Comparison of ENCODE assay signal across 1 cellular context in the genomic region with DNA sequence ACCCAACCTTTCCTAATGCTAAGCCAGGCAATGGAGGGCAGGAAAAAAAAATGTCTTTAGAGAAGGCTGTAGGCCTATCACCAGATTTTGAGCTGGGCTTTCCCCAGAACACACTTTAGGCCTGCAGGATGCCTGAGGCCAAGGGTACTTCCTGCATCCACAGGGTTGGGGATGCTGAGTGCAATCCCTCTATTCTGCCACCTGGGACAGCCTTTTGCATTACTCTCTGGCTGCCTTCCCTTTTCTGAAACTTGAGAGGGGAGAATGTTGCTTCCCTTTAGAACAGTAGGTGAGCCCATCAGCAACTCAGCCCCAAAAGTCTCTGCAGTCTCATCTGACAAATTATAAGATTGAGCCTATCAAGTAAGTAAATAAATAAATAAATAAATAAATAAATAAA.
TF ChIP-seq lines count a peak whose summit lies in the region.

No MANE protein-coding gene starts in this region.

TF ChIP-seq in SK-N-SH, 30 proteins besides CTCF, POLR2A, EP300 and RAD21 (continued from another document):
- TF ChIP-seq GATA2 (CRISPR knock-in tag; IDR thresholded peaks at IDR 0.05) (no peak), TEAD4 (IDR thresholded peaks at IDR 0.05; ENCODE audit: borderline replicate concordance, insufficient read depth) (no peak)
